ENCODE assay signal across 1 cellular context in the genomic region with DNA sequence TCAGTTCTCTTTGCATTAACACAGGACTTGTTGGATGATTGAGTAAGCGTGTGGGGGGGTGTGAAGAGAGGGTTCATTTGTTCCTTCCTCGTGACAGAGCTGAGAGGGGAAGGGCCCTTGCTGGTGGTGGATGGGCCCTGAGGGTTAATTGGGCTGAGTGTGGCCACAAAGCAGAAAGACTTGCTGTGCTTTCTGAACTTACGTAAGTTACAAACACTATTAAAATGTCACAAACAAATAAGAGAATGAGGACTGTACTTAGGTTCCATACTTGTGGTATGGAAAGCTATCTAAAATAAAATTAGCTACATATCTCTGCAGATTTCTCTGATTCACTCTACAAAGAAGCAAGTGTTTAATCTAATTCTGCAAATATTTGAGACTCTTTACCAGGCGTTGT.
TF ChIP-seq lines count a peak whose summit lies in the region.

No MANE protein-coding gene starts in this region.

TF ChIP-seq in A549, 52 proteins besides CTCF, POLR2A, EP300 and RAD21 (continued from another document):
- no peak for TF ChIP-seq ZNF302 (CRISPR knock-in tag; IDR thresholded peaks at IDR 0.05)
- TF ChIP-seq, protein P1, sequence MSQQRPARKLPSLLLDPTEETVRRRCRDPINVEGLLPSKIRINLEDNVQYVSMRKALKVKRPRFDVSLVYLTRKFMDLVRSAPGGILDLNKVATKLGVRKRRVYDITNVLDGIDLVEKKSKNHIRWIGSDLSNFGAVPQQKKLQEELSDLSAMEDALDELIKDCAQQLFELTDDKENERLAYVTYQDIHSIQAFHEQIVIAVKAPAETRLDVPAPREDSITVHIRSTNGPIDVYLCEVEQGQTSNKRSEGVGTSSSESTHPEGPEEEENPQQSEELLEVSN (IDR thresholded peaks at IDR 0.05; ENCODE audit: borderline replicate concordance, low read depth) = no peak
- no peak for TF ChIP-seq HDAC2 (IDR thresholded peaks at IDR 0.05)
- no peak for TF ChIP-seq FOXS1 (CRISPR knock-in tag; IDR thresholded peaks at IDR 0.05)
- no peak for TF ChIP-seq SREBF2 (IDR thresholded peaks at IDR 0.05)
- TF ChIP-seq, protein P2, sequence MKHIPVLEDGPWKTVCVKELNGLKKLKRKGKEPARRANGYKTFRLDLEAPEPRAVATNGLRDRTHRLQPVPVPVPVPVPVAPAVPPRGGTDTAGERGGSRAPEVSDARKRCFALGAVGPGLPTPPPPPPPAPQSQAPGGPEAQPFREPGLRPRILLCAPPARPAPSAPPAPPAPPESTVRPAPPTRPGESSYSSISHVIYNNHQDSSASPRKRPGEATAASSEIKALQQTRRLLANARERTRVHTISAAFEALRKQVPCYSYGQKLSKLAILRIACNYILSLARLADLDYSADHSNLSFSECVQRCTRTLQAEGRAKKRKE (CRISPR knock-in tag; IDR thresholded peaks at IDR 0.05; ENCODE audit: low read depth) = no peak
- no peak for TF ChIP-seq EHMT2 (IDR thresholded peaks at IDR 0.05; ENCODE audit: low read depth)
- TF ChIP-seq, protein P3, sequence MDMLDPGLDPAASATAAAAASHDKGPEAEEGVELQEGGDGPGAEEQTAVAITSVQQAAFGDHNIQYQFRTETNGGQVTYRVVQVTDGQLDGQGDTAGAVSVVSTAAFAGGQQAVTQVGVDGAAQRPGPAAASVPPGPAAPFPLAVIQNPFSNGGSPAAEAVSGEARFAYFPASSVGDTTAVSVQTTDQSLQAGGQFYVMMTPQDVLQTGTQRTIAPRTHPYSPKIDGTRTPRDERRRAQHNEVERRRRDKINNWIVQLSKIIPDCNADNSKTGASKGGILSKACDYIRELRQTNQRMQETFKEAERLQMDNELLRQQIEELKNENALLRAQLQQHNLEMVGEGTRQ (IDR thresholded peaks at IDR 0.05) = no peak
- no peak for TF ChIP-seq FOSB (CRISPR knock-in tag; IDR thresholded peaks at IDR 0.05)
- no peak for TF ChIP-seq HOXB5 (CRISPR knock-in tag; IDR thresholded peaks at IDR 0.05)
